9 cellular contexts compared by ENCODE assay signal in the genomic region with DNA sequence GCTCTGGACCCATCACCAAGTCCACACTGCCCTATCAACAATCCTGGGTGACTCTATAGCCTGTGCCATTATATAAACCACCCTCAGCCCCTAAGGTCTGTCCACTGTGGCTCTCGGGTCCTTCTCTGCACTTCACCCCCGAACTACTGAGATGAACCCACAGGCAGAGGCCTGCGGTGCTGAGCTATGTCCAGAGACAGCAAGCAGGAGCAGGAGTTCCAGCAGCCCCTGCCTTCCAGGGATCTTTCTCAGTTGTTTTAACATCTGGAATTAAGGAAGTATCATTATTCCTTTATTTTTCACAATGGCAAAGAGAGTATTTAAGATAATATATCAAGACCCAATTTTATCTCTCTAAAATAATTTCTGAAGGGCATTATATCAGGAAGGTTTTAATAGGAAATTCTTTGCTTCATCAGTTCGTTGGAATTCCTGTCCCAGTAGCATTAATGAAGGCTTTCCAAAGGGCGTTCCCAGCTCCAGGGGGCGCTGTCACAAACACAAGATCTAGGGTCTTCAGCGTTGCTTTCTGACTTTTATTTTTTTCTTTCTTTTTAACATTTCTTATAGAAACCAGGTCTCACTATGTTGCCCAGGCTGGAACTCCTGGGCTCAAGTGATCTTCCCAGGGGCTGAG. TPM values are rescaled to one million over a fixed set of nuclear protein-coding genes. Genes with fewer than 3 reads are reported as not detected.
DNase-seq lines count a peak whose midpoint lies in the region; ATAC-seq and TF ChIP-seq lines count a peak whose summit lies in the region.
"Had no signal": no experiment of that assay in that cellular context is flagged by ENCODE, and none has a peak within 500 bp of the region (broad histone marks: within the 10 kb centered on the region; RNA-seq: fewer than 3 reads in every experiment).

No MANE protein-coding gene starts in this region.

- peak; percentile 85 for TF ChIP-seq CTCF in SK-N-SH (IDR thresholded peaks at IDR 0.05)
- peak in 8 of 9 donors; percentile 41 to 77 (median 68) for TF ChIP-seq CTCF in heart right ventricle (IDR thresholded peaks at IDR 0.05)
- peak; percentile 16 to 48 for TF ChIP-seq CTCF in suprapubic skin (IDR thresholded peaks at IDR 0.05)

- POLR2A ChIA-PET in SK-N-SH (lab: Yijun Ruan, JAX), result no interaction called here

- intact Hi-C loops in heart right ventricle (cut with DNase I), result loop anchor here in 1 of 10 donors (5.0 kb wide), 1 partner anchor 243 kb away; no protein-coding TSS in a partner anchor

- no peak overlapping the region for H3K9ac ChIP-seq in SK-N-SH

- H4K20me1 ChIP-seq in SK-N-SH (ENCODE audit: insufficient read depth), result peaks cover 61% of the 10 kb centered on the region

- H3K4me1 ChIP-seq in SK-N-SH (ENCODE audit: control insufficient read depth in 1 of 2, insufficient read depth in 2 of 2, low read depth in 1 of 2, low read length in 1 of 2) (peaks cover 3 to 13% of the 10 kb centered on the region in 2 experiments; a peak in 2 of 4 replicates), heart right ventricle (peaks cover 0 to 52% (median 31%) of the 10 kb centered on the region in 9 donors), suprapubic skin (peaks cover 29% of the 10 kb centered on the region)

- peak; percentile 37 for TF ChIP-seq RAD21 in SK-N-SH (IDR thresholded peaks at IDR 0.05; ENCODE audit: low read length)

- H3K4me3 ChIP-seq in SK-N-SH (ENCODE audit: low read depth in 2 of 2, low read length in 1 of 2) (no peak overlapping the region; a peak in 1 of 4 replicates), heart right ventricle (no peak overlapping the region), suprapubic skin (no peak overlapping the region)

- H3K9me3 ChIP-seq in SK-N-SH, result no peaks in the 10 kb centered on the region
- peaks cover 0 to 8% (median 0%) of the 10 kb centered on the region in 11 donors for H3K9me3 ChIP-seq in heart right ventricle
- H3K9me3 ChIP-seq in suprapubic skin, result no peaks in the 10 kb centered on the region

- H3K9me3 Mint-ChIP-seq in stimulated activated memory B cell treated with anti-CD40 and anti-IgM and Interleukin-4, amounts not matched to agents 10 μg/mL and 1 μg/mL and 100 μg/mL, for 72 hours, result peaks cover 4% of the 10 kb centered on the region

- CTCF ChIA-PET in SK-N-SH (lab: Yijun Ruan, JAX), result interaction anchor here (0.6 to 1.6 kb wide), 6 partner anchors 10 to 925 kb away, joined by 3 to 5 read pairs (median 3); no protein-coding TSS in a partner anchor

- TF ChIP-seq POLR2A in suprapubic skin (IDR thresholded peaks at IDR 0.05), result no peak

- peaks cover 20% of the 10 kb centered on the region for H3F3A ChIP-seq in SK-N-SH (replicated peaks; ENCODE audit: insufficient read depth)

- H3K27ac ChIP-seq in SK-N-SH (ENCODE audit: low read depth in 2 of 2, low read length in 1 of 2) (peak overlapping the region in 1 of 2 experiments; percentile 28; a peak in 1 of 4 replicates), heart right ventricle (no peak overlapping the region), suprapubic skin (no peak overlapping the region)

- peaks cover 3% of the 10 kb centered on the region for H3K4me1 Mint-ChIP-seq in stimulated activated memory B cell treated with anti-CD40 and anti-IgM and Interleukin-4, amounts not matched to agents 10 μg/mL and 1 μg/mL and 100 μg/mL, for 72 hours

- DNase-seq in activated effector memory CD4-positive, alpha-beta T cell treated with anti-CD3 and anti-CD28 coated beads, Interleukin-2, amount 50 U/mL, for 16 hours, result peak; percentile 68
- DNase-seq in activated effector memory CD4-positive, alpha-beta T cell treated with Interleukin-2 at 50 U/mL for 16 hours, result no peak
- peak; percentile 52 for DNase-seq in SK-N-SH
- DNase-seq in heart right ventricle, result peak in 1 of 2 donors; percentile 46
- DNase-seq in suprapubic skin (ENCODE audit: low spot score in 2 of 2), result peak in 1 of 2 donors; percentile 72
- DNase-seq in NOMO-1 treated with DMSO at 0.1 percent for 48 hours (lab: John Stamatoyannopoulos, UW; ENCODE audit: unreplicated experiment), result no peak
- DNase-seq: naive B cell had no signal

- no peak overlapping the region for H2AFZ ChIP-seq in SK-N-SH (ENCODE audit: low read depth)

- no peak overlapping the region for H3K4me3 Mint-ChIP-seq in stimulated activated memory B cell treated with anti-CD40 and anti-IgM and Interleukin-4, amounts not matched to agents 10 μg/mL and 1 μg/mL and 100 μg/mL, for 72 hours
- H3K4me3 Mint-ChIP-seq: naive B cell had no signal

- H3K27me3 ChIP-seq in SK-N-SH (ENCODE audit: insufficient read depth) (no peaks in the 10 kb centered on the region), heart right ventricle (no peaks in the 10 kb centered on the region), suprapubic skin (no peaks in the 10 kb centered on the region)

- H3K9me2 ChIP-seq in SK-N-SH, result no peaks in the 10 kb centered on the region

- ATAC-seq in heart right ventricle (peak in 1 of 8 donors; percentile 9), HG03045 (IDR thresholded peaks at IDR 0.05; ENCODE audit: unreplicated experiment) (no peak)
- ATAC-seq in stimulated activated memory B cell treated with anti-CD40 and anti-IgM and Interleukin-4, amounts not matched to agents 10 μg/mL and 1 μg/mL and 100 μg/mL, for 72 hours, result no peak

- H3K36me3 ChIP-seq in SK-N-SH (replicated peaks in 1 of 2; ENCODE audit: control insufficient read depth in 1 of 2, insufficient read depth in 2 of 2, low read length in 1 of 2) (peaks cover 8 to 30% of the 10 kb centered on the region in 2 experiments), heart right ventricle (peaks cover 0 to 73% (median 12%) of the 10 kb centered on the region in 9 donors), suprapubic skin (peaks cover 24% of the 10 kb centered on the region)

- H3K36me3 Mint-ChIP-seq in stimulated activated memory B cell treated with anti-CD40 and anti-IgM and Interleukin-4, amounts not matched to agents 10 μg/mL and 1 μg/mL and 100 μg/mL, for 72 hours, result peaks cover 33% of the 10 kb centered on the region

- no peaks in the 10 kb centered on the region for H3K27me3 Mint-ChIP-seq in stimulated activated memory B cell treated with anti-CD40 and anti-IgM and Interleukin-4, amounts not matched to agents 10 μg/mL and 1 μg/mL and 100 μg/mL, for 72 hours
- H3K27me3 Mint-ChIP-seq: naive B cell had no signal

- TF ChIP-seq EP300 in SK-N-SH (IDR thresholded peaks at IDR 0.05; ENCODE audit: borderline replicate concordance in 1 of 2, low read depth in 1 of 2, low read length in 1 of 2) (no peak), suprapubic skin (IDR thresholded peaks at IDR 0.05) (no peak)

- H3K79me2 ChIP-seq in SK-N-SH (ENCODE audit: insufficient read depth), result peaks cover 87% of the 10 kb centered on the region

- no peak overlapping the region for H3K27ac Mint-ChIP-seq in stimulated activated memory B cell treated with anti-CD40 and anti-IgM and Interleukin-4, amounts not matched to agents 10 μg/mL and 1 μg/mL and 100 μg/mL, for 72 hours

- no peak overlapping the region for H3K4me2 ChIP-seq in SK-N-SH

- 69% methylated on average over 7 of the region's 7 CpGs for WGBS in SK-N-SH (ENCODE audit: low lambda C conversion rate)
- 53 to 54% methylated on average over 7 of the region's 7 CpGs for WGBS in heart right ventricle, 2 donors
- 62% methylated on average over 7 of the region's 7 CpGs for WGBS in suprapubic skin

TF ChIP-seq in SK-N-SH, 30 proteins besides CTCF, POLR2A, EP300 and RAD21:
- TF ChIP-seq SMC3 (IDR thresholded peaks at IDR 0.05; ENCODE audit: low read depth, low read length) (peak; percentile 22; the same call in 1 of the 2 replicates), NRF1 (IDR thresholded peaks at IDR 0.05; ENCODE audit: low read depth, low read length) (no peak), USF1 (IDR thresholded peaks at IDR 0.05; ENCODE audit: borderline replicate concordance, low read depth) (no peak), JUND (IDR thresholded peaks at IDR 0.05) (no peak), GABPA (IDR thresholded peaks at IDR 0.05; ENCODE audit: low read depth) (no peak)

RNA-seq across cellular contexts. Expression of gene RRBP1, which starts 27.3 kb away (rescaled TPM):
- polyA plus RNA-seq in SK-N-SH (2012; rRNA removed), result 31.0 and 50.2 TPM in 2 replicates
- 28.4 and 38.4 TPM in 2 replicates for polyA plus RNA-seq in SK-N-SH (2012; cell fraction: cytosol; rRNA removed)
- polyA plus RNA-seq in SK-N-SH (2012; cell fraction: nucleus; rRNA removed), result 71.4 and 77.4 TPM in 2 replicates
- 10 to 100 TPM; 23.5 to 71.3 (median 29.0) TPM for total RNA-seq in heart right ventricle
- 10 to 100 TPM; 29.3 to 41.9 TPM for polyA plus RNA-seq in heart right ventricle
- 10 to 100 TPM; 37.5 to 52.3 (median 41.3) TPM for total RNA-seq in suprapubic skin

RNA-seq across cellular contexts. Expression of gene BANF2, which starts 45.0 kb away (rescaled TPM):
- polyA plus RNA-seq in SK-N-SH (2012; rRNA removed) (not detected in 2 replicates), heart right ventricle (not detected)
- polyA plus RNA-seq in SK-N-SH (2012; cell fraction: cytosol; rRNA removed), result not detected in 2 replicates
- not detected in 2 replicates for polyA plus RNA-seq in SK-N-SH (2012; cell fraction: nucleus; rRNA removed)
- total RNA-seq in heart right ventricle (not detected), suprapubic skin (not detected)

Comparison
In these comparisons a context has a peak if more than half of its experiments do, and no peak if none do; other contexts are left out.
1. DNase-seq: peak in activated effector memory CD4-positive, alpha-beta T cell treated with anti-CD3 and anti-CD28 coated beads, Interleukin-2, amount 50 U/mL, for 16 hours (single experiment) and SK-N-SH (single experiment); none in activated effector memory CD4-positive, alpha-beta T cell treated with Interleukin-2 at 50 U/mL for 16 hours (single experiment) and NOMO-1 treated with DMSO at 0.1 percent for 48 hours (single experiment).
2. CTCF ChIP-seq: peak in every context shown above with its lines; median percentile 85 in SK-N-SH; 68 in heart right ventricle; 32 in suprapubic skin.